ENCODE assay signal across 21 cellular contexts in genomic region chr7:21243265-21243664, GRCh38.
A peak's percentile ranks its signal among the peaks of the same experiment; 100 is the strongest.
DNase-seq lines count a peak whose midpoint lies in the region; ATAC-seq, FAIRE-seq and TF ChIP-seq lines count a peak whose summit lies in the region.
"Had no signal": no experiment of that assay in that cellular context is flagged by ENCODE, and none has a peak within 500 bp of the region (broad histone marks: within the 10 kb centered on the region; RNA-seq: fewer than 3 reads in every experiment).

No MANE protein-coding gene starts in this region.

- no peaks in the 10 kb centered on the region for H4K20me1 ChIP-seq in GM23338 (replicated peaks; ENCODE audit: insufficient read depth)
- no peaks in the 10 kb centered on the region for H4K20me1 ChIP-seq in H1 (replicated peaks in 1 of 2; ENCODE audit: control insufficient read depth in 1 of 2, insufficient read depth in 2 of 2, low read length in 2 of 2)
- H4K20me1 ChIP-seq: BLaER1 had no signal

- no peak overlapping the region for H3K14ac ChIP-seq in H1 (ENCODE audit: insufficient read length)

- no peaks in the 10 kb centered on the region for H3K9me3 ChIP-seq in H1 (ENCODE audit: insufficient read depth in 2 of 2, low read depth in 1 of 2, low read length in 1 of 2)
- H3K9me3 ChIP-seq: BLaER1 had no signal

- H3K9ac ChIP-seq in H1 (replicated peaks in 1 of 4; ENCODE audit: extremely low read depth in 1 of 4, low read depth in 3 of 4, low read length in 3 of 4): no peak overlapping the region
- H3K9ac ChIP-seq: BLaER1 had no signal

- H3K79me2 ChIP-seq in GM23338 (replicated peaks; ENCODE audit: insufficient read depth): no peaks in the 10 kb centered on the region
- no peaks in the 10 kb centered on the region for H3K79me2 ChIP-seq in H1 (ENCODE audit: control insufficient read depth in 1 of 2, insufficient read depth in 2 of 2, low read length in 2 of 2)

- H4K8ac ChIP-seq in H1 (ENCODE audit: extremely low read depth, insufficient read depth, low read length): no peak overlapping the region

- H2BK15ac ChIP-seq in H1 (ENCODE audit: low read length): no peak overlapping the region

- TF ChIP-seq POLR2A in H1 (IDR thresholded peaks at IDR 0.05; ENCODE audit: control extremely low read depth in 1 of 2, low read depth in 2 of 2, low read length in 2 of 2): no peak

- TF ChIP-seq CTCF in GM23338 (conservative IDR thresholded peaks at IDR 0.05; ENCODE audit: low read depth in 2 of 2) (0 out of 4 replicates have a peak, but pooled peaks of 1 of the 2 experiments have one; percentile 12), H1 (IDR thresholded peaks at IDR 0.05; ENCODE audit: control extremely low read depth in 1 of 3, insufficient read depth in 1 of 3, low read depth in 1 of 3, low read length in 3 of 3) (no peak)

- H3K9me2 ChIP-seq in GM23338 (ENCODE audit: insufficient read depth): no peaks in the 10 kb centered on the region

- no peak overlapping the region for H4K91ac ChIP-seq in H1 (replicated peaks; ENCODE audit: insufficient read length, low read length)

- FAIRE-seq in H1 (lab: Jason Lieb, UNC): peak; percentile 89
- FAIRE-seq: GM12891 had no signal

- CTCF ChIA-PET in H1 (lab: Charles Lee; ENCODE audit: partially characterized antibody): interaction anchor here (0.5 to 1.1 kb wide), 5 partner anchors 9 to 822 kb away, joined by 3 to 6 read pairs (median 3); no protein-coding TSS in a partner anchor

- no peak overlapping the region for H2AK5ac ChIP-seq in H1 (ENCODE audit: low read depth, low read length)

- no peak overlapping the region for H4K5ac ChIP-seq in H1 (ENCODE audit: insufficient read length, low read depth, low read length)

- H3K4me3 ChIP-seq in GM23338: no peak overlapping the region
- no peak overlapping the region for H3K4me3 ChIP-seq in H1 (ENCODE audit: extremely low read depth in 1 of 4, insufficient read depth in 2 of 4, low read depth in 3 of 4, low read length in 4 of 4)
- H3K4me3 ChIP-seq: BLaER1 had no signal

- H2BK120ac ChIP-seq in H1 (replicated peaks; ENCODE audit: low read depth, low read length): no peak overlapping the region

- no peaks in the 10 kb centered on the region for H3K27me3 Mint-ChIP-seq in GM23338 (ENCODE audit: insufficient read depth, low read depth, poor library complexity)
- peaks cover 26% of the 10 kb centered on the region for H3K27me3 Mint-ChIP-seq in activated T-helper 2 cell treated with anti-CD3 and anti-CD28 coated beads, Interferon-gamma antibody, Interleukin-2, Interleukin-4, amounts not matched to agents 10 μg/mL and 5 μg/mL and 100 μg/mL, durations not matched to agents 14 hours and 24 hours and 36 hours (ENCODE audit: low read depth)

- H3K56ac ChIP-seq in H1 (replicated peaks; ENCODE audit: insufficient read length, low read depth, low read length): no peak overlapping the region

- TF ChIP-seq RAD21 in H1 (IDR thresholded peaks at IDR 0.05 in 1 of 2, conservative IDR thresholded peaks at IDR 0.05 in 1 of 2; ENCODE audit: low read depth in 2 of 2, low read length in 2 of 2): peak; percentile 5 to 39; a peak in 1 of 4 replicates

- no peak overlapping the region for H2BK12ac ChIP-seq in H1 (ENCODE audit: low read depth, low read length)

- POLR2A ChIA-PET in H1 (lab: Charles Lee; ENCODE audit: partially characterized antibody): no interaction called here

- no peaks in the 10 kb centered on the region for H3F3A ChIP-seq in GM23338 (replicated peaks; ENCODE audit: low read depth)

- intact Hi-C loops in activated T-helper 2 cell treated with anti-CD3 and anti-CD28 coated beads, Interferon-gamma antibody, Interleukin-2, Interleukin-4, amounts not matched to agents 10 μg/mL and 5 μg/mL and 100 μg/mL, durations not matched to agents 14 hours and 24 hours and 36 hours (cut with micrococcal nuclease): no loop called here

- no peak overlapping the region for H2AFZ ChIP-seq in GM23338
- H2AFZ ChIP-seq in H1 (ENCODE audit: low read length): no peak overlapping the region

- no peak overlapping the region for H3K27ac Mint-ChIP-seq in GM23338
- no peak overlapping the region for H3K27ac Mint-ChIP-seq in activated T-helper 2 cell treated with anti-CD3 and anti-CD28 coated beads, Interferon-gamma antibody, Interleukin-2, Interleukin-4, amounts not matched to agents 10 μg/mL and 5 μg/mL and 100 μg/mL, durations not matched to agents 14 hours and 24 hours and 36 hours
- H3K27ac Mint-ChIP-seq: CD14-positive monocyte; CD4-positive, alpha-beta memory T cell; IgD-negative memory B cell had no signal

- ATAC-seq in GM23338: peak; percentile 90

- no peak overlapping the region for H3K4me3 Mint-ChIP-seq in GM23338
- H3K4me3 Mint-ChIP-seq in activated T-helper 2 cell treated with anti-CD3 and anti-CD28 coated beads, Interferon-gamma antibody, Interleukin-2, Interleukin-4, amounts not matched to agents 10 μg/mL and 5 μg/mL and 100 μg/mL, durations not matched to agents 14 hours and 24 hours and 36 hours (ENCODE audit: low read depth): no peak overlapping the region
- H3K4me3 Mint-ChIP-seq: CD14-positive monocyte; CD4-positive, alpha-beta memory T cell; IgD-negative memory B cell had no signal

- DNase-seq in GM23338 (ENCODE audit: low spot score) (peak; percentile 56), HuH-7 (ENCODE audit: low spot score) (peak; percentile 28), H1 (ENCODE audit: low read depth in 1 of 2, low spot score in 2 of 2) (peak in 1 of 2 experiments; percentile 3), iPS-NIHi7 (ENCODE audit: extremely low spot score) (peak; percentile 42), DMS153 (lab: John Stamatoyannopoulos, UW) (no peak), NCI-H510A treated with DMSO at 0.1 percent for 48 hours (lab: John Stamatoyannopoulos, UW) (no peak), GDM1 (lab: John Stamatoyannopoulos, UW) (no peak)
- no peak for DNase-seq in activated T-helper 2 cell treated with anti-CD3 and anti-CD28 coated beads, Interferon-gamma antibody, Interleukin-2, Interleukin-4, amounts not matched to agents 10 μg/mL and 5 μg/mL and 100 μg/mL, durations not matched to agents 14 hours and 24 hours and 36 hours (ENCODE audit: low spot score)
- DNase-seq: 8988T; Calu3; CD4-positive, alpha-beta memory T cell; DMS53; DND-41; EL; GOT3; HCEC 1CT; KBM-7 had no signal

- H3K36me3 ChIP-seq in GM23338 (ENCODE audit: insufficient read depth) (no peaks in the 10 kb centered on the region), H1 (ENCODE audit: control insufficient read depth in 2 of 4, insufficient read depth in 4 of 4, low read length in 3 of 4) (no peaks in the 10 kb centered on the region)
- H3K36me3 ChIP-seq: BLaER1 had no signal

- H2BK20ac ChIP-seq in H1 (ENCODE audit: low read length): no peak overlapping the region

- no peaks in the 10 kb centered on the region for H3K27me3 ChIP-seq in GM23338 (ENCODE audit: insufficient read depth)
- no peaks in the 10 kb centered on the region for H3K27me3 ChIP-seq in H1 (replicated peaks in 1 of 4; ENCODE audit: control insufficient read depth in 3 of 4, extremely low read depth in 1 of 4, insufficient read depth in 3 of 4, low read length in 3 of 4)
- H3K27me3 ChIP-seq: BLaER1 had no signal

- WGBS in H1 (ENCODE audit: extremely low coverage in 1 of 2, insufficient coverage in 1 of 2, insufficient read length in 1 of 2, insufficient replicate concordance in 2 of 2, low coverage in 1 of 2, low lambda C conversion rate in 2 of 2, missing lambda C conversion rate in 1 of 2), 2 experiments: 57% methylated on average over 3 of the region's 3 CpGs; no CpG with 5 or more reads in 1 of the 2 experiments

- no peak overlapping the region for H3K4ac ChIP-seq in H1 (replicated peaks; ENCODE audit: insufficient read length, low read depth, low read length)

- H3K23ac ChIP-seq in H1 (ENCODE audit: insufficient read length): no peak overlapping the region

- peaks cover 8% of the 10 kb centered on the region for H3K4me1 Mint-ChIP-seq in GM23338
- H3K4me1 Mint-ChIP-seq in activated T-helper 2 cell treated with anti-CD3 and anti-CD28 coated beads, Interferon-gamma antibody, Interleukin-2, Interleukin-4, amounts not matched to agents 10 μg/mL and 5 μg/mL and 100 μg/mL, durations not matched to agents 14 hours and 24 hours and 36 hours (ENCODE audit: low read depth): peaks cover 4% of the 10 kb centered on the region
- H3K4me1 Mint-ChIP-seq: CD14-positive monocyte; CD4-positive, alpha-beta memory T cell; IgD-negative memory B cell had no signal

- H3K79me1 ChIP-seq in H1 (ENCODE audit: low read depth, low read length): no peaks in the 10 kb centered on the region

- H3K36me3 Mint-ChIP-seq in GM23338 (ENCODE audit: low read depth): no peaks in the 10 kb centered on the region
- no peaks in the 10 kb centered on the region for H3K36me3 Mint-ChIP-seq in activated T-helper 2 cell treated with anti-CD3 and anti-CD28 coated beads, Interferon-gamma antibody, Interleukin-2, Interleukin-4, amounts not matched to agents 10 μg/mL and 5 μg/mL and 100 μg/mL, durations not matched to agents 14 hours and 24 hours and 36 hours (ENCODE audit: low read depth)
- H3K36me3 Mint-ChIP-seq: CD14-positive monocyte; CD4-positive, alpha-beta memory T cell had no signal

- H2BK5ac ChIP-seq in H1 (ENCODE audit: low read depth, low read length): no peak overlapping the region

- H3K4me1 ChIP-seq in GM23338 (ENCODE audit: insufficient read depth) (peaks cover 6% of the 10 kb centered on the region; the same call in 1 of the 2 replicates), H1 (replicated peaks in 1 of 4; ENCODE audit: control insufficient read depth in 3 of 4, insufficient read depth in 4 of 4, low read length in 3 of 4) (no peaks in the 10 kb centered on the region; a peak in 1 of 7 replicates)
- H3K4me1 ChIP-seq: BLaER1 had no signal

- H3K9me3 Mint-ChIP-seq in GM23338: no peaks in the 10 kb centered on the region
- H3K9me3 Mint-ChIP-seq in activated T-helper 2 cell treated with anti-CD3 and anti-CD28 coated beads, Interferon-gamma antibody, Interleukin-2, Interleukin-4, amounts not matched to agents 10 μg/mL and 5 μg/mL and 100 μg/mL, durations not matched to agents 14 hours and 24 hours and 36 hours: no peaks in the 10 kb centered on the region
- H3K9me3 Mint-ChIP-seq: CD14-positive monocyte; CD4-positive, alpha-beta memory T cell; IgD-negative memory B cell had no signal

- H3K18ac ChIP-seq in H1 (ENCODE audit: extremely low read depth, low read length): no peak overlapping the region

- H3K27ac ChIP-seq in GM23338 (ENCODE audit: low read depth): no peak overlapping the region
- no peak overlapping the region for H3K27ac ChIP-seq in H1 (ENCODE audit: low read depth, low read length)
- H3K27ac ChIP-seq: BLaER1 had no signal

- no peaks in the 10 kb centered on the region for H3K23me2 ChIP-seq in H1 (ENCODE audit: low read depth, low read length)

- H3K4me2 ChIP-seq in GM23338 (no peak overlapping the region), H1 (ENCODE audit: insufficient read depth in 1 of 2, low read depth in 2 of 2, low read length in 2 of 2) (no peak overlapping the region)
- H3K4me2 ChIP-seq: BLaER1 had no signal

- TF ChIP-seq EP300 in H1 (IDR thresholded peaks at IDR 0.05; ENCODE audit: borderline replicate concordance in 1 of 2, low read depth in 2 of 2, low read length in 2 of 2): no peak

TF ChIP-seq in GM23338, 12 proteins besides CTCF, POLR2A, EP300 and RAD21 (continues in another document):
- no peak for TF ChIP-seq JUNB (IDR thresholded peaks at IDR 0.05; ENCODE audit: unreplicated experiment)

TF ChIP-seq in H1, 55 proteins besides CTCF, POLR2A, EP300 and RAD21:
- TF ChIP-seq SUZ12 (IDR thresholded peaks at IDR 0.05; ENCODE audit: low read length) (no peak), CEBPB (IDR thresholded peaks at IDR 0.05; ENCODE audit: low read depth, low read length) (peak; percentile 93)

Comparison
In these comparisons a context has a peak if more than half of its experiments do, and no peak if none do; other contexts are left out.
1. DNase-seq: peak in GM23338 (single experiment), HuH-7 (single experiment) and iPS-NIHi7 (single experiment); none in activated T-helper 2 cell treated with anti-CD3 and anti-CD28 coated beads, Interferon-gamma antibody, Interleukin-2, Interleukin-4, amounts not matched to agents 10 μg/mL and 5 μg/mL and 100 μg/mL, durations not matched to agents 14 hours and 24 hours and 36 hours (single experiment), DMS153 (single experiment), NCI-H510A treated with DMSO at 0.1 percent for 48 hours (single experiment) and GDM1 (single experiment).